ENCODE assay signal across 8 cellular contexts in the genomic region with DNA sequence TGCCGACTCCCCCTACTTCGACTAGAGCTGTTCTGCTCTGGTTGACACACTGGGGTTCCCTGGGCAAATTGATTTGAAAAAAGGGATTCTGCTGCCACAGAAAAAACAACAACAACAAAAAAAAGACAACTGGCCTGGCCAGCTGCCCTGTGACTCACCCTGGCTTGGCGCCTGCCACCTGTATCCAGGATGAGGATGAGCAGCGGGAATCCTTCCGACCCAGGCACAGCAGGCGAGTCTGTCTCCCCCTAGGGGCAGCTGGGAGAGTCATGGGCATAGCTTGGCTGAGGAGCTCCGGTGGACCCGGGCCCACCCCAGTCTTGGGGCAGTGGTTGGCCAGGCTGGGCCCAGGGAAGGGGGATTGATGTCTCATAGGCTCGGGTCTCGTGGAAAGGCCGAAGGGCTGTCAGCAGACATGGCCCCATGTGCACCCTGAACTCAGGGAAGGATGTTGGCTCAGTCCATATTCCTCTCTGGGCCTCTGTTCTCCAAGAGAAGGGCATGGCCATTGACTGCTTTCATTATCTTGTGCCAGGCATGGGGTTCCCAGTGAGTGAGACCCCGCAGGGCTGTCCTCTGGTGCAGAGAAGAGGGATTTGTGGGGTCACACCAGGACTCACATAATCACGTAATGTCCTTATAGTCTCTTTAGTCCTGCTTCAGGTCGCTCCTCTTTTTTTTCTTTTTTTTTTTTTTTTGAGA. TPM values are rescaled to one million over a fixed set of nuclear protein-coding genes. Genes with fewer than 3 reads are reported as not detected.
DNase-seq lines count a peak whose midpoint lies in the region; ATAC-seq and TF ChIP-seq lines count a peak whose summit lies in the region.

No MANE protein-coding gene starts in this region.

- H3K27ac ChIP-seq in osteoblast (ENCODE audit: low read depth, low read length): no peak overlapping the region

- H4K20me1 ChIP-seq in osteoblast (ENCODE audit: insufficient read depth, low read length): no peaks in the 10 kb centered on the region

- H3K9me3 ChIP-seq in osteoblast (ENCODE audit: low read depth, low read length): no peaks in the 10 kb centered on the region

- H3K4me1 ChIP-seq in osteoblast (ENCODE audit: insufficient read depth, low read length): peaks cover 11% of the 10 kb centered on the region

- no peaks in the 10 kb centered on the region for H3K36me3 ChIP-seq in osteoblast (ENCODE audit: insufficient read depth, low read length)

- no peak overlapping the region for H2AFZ ChIP-seq in osteoblast (ENCODE audit: low read length)

- DNase-seq in AG10803 (ENCODE audit: low read depth) (peak; percentile 58), NCI-H510A treated with DMSO at 0.1 percent for 48 hours (lab: John Stamatoyannopoulos, UW) (peak; percentile 55), globus pallidus (ENCODE audit: low spot score) (peak; percentile 79), osteoblast (ENCODE audit: insufficient read length, low spot score, missing footprints) (peak; percentile 93), cerebellar nuclear complex (lab: John Stamatoyannopoulos, UW) (no peak)
- DNase-seq in activated effector memory CD4-positive, alpha-beta T cell treated with Interleukin-2 at 50 U/mL for 16 hours: peak; percentile 27

- H3K79me2 ChIP-seq in osteoblast (ENCODE audit: insufficient read depth, low read length): no peaks in the 10 kb centered on the region

- TF ChIP-seq CTCF in AG10803 (conservative IDR thresholded peaks at IDR 0.05; ENCODE audit: low read length) (peak; percentile 79), GM12874 (IDR thresholded peaks at IDR 0.05; ENCODE audit: insufficient read depth, low read depth, low read length) (peak; percentile 77), osteoblast (IDR thresholded peaks at IDR 0.05; ENCODE audit: extremely low read depth, low read depth, low read length) (peak; percentile 89)

- ATAC-seq in HG03439 (IDR thresholded peaks at IDR 0.05; ENCODE audit: unreplicated experiment): no peak

- H3K4me3 ChIP-seq in AG10803 (ENCODE audit: low read length) (no peak overlapping the region), osteoblast (ENCODE audit: insufficient read depth, low read length) (no peak overlapping the region)

- H3K27me3 ChIP-seq in osteoblast (ENCODE audit: insufficient read depth, low read length): no peaks in the 10 kb centered on the region

- no peak overlapping the region for H3K4me2 ChIP-seq in osteoblast (ENCODE audit: insufficient read depth, low read length)

RNA-seq across cellular contexts. Expression of a gene that starts 10.4 kb away (rescaled TPM):
- total RNA-seq in osteoblast: 95.2 and 105 TPM in 2 replicates

RNA-seq across cellular contexts. Expression of a gene that starts 27.7 kb away (rescaled TPM):
- total RNA-seq in osteoblast: 15.9 and 17.0 TPM in 2 replicates

Comparison
In these comparisons a context has a peak if more than half of its experiments do, and no peak if none do; other contexts are left out.
1. DNase-seq: peak in AG10803 (single experiment), NCI-H510A treated with DMSO at 0.1 percent for 48 hours (single experiment), activated effector memory CD4-positive, alpha-beta T cell treated with Interleukin-2 at 50 U/mL for 16 hours (single experiment), globus pallidus (single experiment) and osteoblast (single experiment); none in cerebellar nuclear complex (0 of 2).
2. Peak in every context shown above with its lines, with median percentiles within 50 percentile points of each other: CTCF ChIP-seq.